In genomic region chr2:106208874-106209273, GRCh38 we compare ENCODE assay signal across 34 cellular contexts.
"Had no signal": no experiment of that assay in that cellular context is flagged by ENCODE, and none has a peak within 500 bp of the region (broad histone marks: within the 10 kb centered on the region; RNA-seq: fewer than 3 reads in every experiment).

No MANE protein-coding gene starts in this region.

- H3K27me3 Mint-ChIP-seq: activated CD4-positive, alpha-beta memory T cell treated with anti-CD3 and anti-CD28 coated beads for 36 hours; activated CD4-positive, alpha-beta T cell treated with anti-CD3 and anti-CD28 coated beads for 36 hours; activated CD8-positive, alpha-beta memory T cell treated with anti-CD3 and anti-CD28 coated beads, Interleukin-2, amount 10 ng/mL, durations not matched to agents 7 days and 5 days; activated naive CD4-positive, alpha-beta T cell treated with anti-CD3 and anti-CD28 coated beads, Interleukin-2, amount 50 U/mL, for 24 hours; activated naive CD8-positive, alpha-beta T cell treated with anti-CD3 and anti-CD28 coated beads for 36 hours; activated naive CD8-positive, alpha-beta T cell treated with anti-CD3 and anti-CD28 coated beads, Interleukin-2, amount 50 U/mL, for 24 hours; T-helper 17 cell had no signal

- ATAC-seq: activated CD4-positive, alpha-beta T cell treated with anti-CD3 and anti-CD28 coated beads for 36 hours; activated CD8-positive, alpha-beta memory T cell treated with anti-CD3 and anti-CD28 coated beads, Interleukin-2, amount 10 ng/mL, durations not matched to agents 7 days and 5 days; activated CD8-positive, alpha-beta T cell treated with anti-CD3 and anti-CD28 coated beads, Interleukin-2, amount 10 ng/mL, durations not matched to agents 7 days and 5 days; activated naive CD8-positive, alpha-beta T cell treated with anti-CD3 and anti-CD28 coated beads, Interleukin-2, amount 50 U/mL, for 24 hours; body of pancreas; effector memory CD8-positive, alpha-beta T cell; gastroesophageal sphincter; heart right ventricle; T-helper 17 cell had no signal

- H3K27ac Mint-ChIP-seq: activated CD4-positive, alpha-beta memory T cell treated with anti-CD3 and anti-CD28 coated beads for 36 hours; activated CD4-positive, alpha-beta T cell treated with anti-CD3 and anti-CD28 coated beads for 36 hours; activated CD8-positive, alpha-beta memory T cell treated with anti-CD3 and anti-CD28 coated beads, Interleukin-2, amount 10 ng/mL, durations not matched to agents 7 days and 5 days; activated CD8-positive, alpha-beta T cell treated with anti-CD3 and anti-CD28 coated beads, Interleukin-2, amount 10 ng/mL, durations not matched to agents 7 days and 5 days; activated naive CD4-positive, alpha-beta T cell treated with anti-CD3 and anti-CD28 coated beads for 36 hours; activated naive CD4-positive, alpha-beta T cell treated with anti-CD3 and anti-CD28 coated beads, Interleukin-2, amount 50 U/mL, for 24 hours; activated naive CD8-positive, alpha-beta T cell treated with anti-CD3 and anti-CD28 coated beads for 36 hours; activated naive CD8-positive, alpha-beta T cell treated with anti-CD3 and anti-CD28 coated beads, Interleukin-2, amount 50 U/mL, for 24 hours; activated T-helper 1 cell treated with anti-CD3 and anti-CD28 coated beads, Interleukin-12 subunit alpha, Interleukin-12 subunit beta, Interleukin-2, Interleukin-4 antibody, amounts not matched to agents 30 ng/mL and 10 ng/mL and 1 ng/mL, durations not matched to agents 14 hours and 24 hours and 36 hours; activated T-helper 2 cell treated with anti-CD3 and anti-CD28 coated beads, Interferon-gamma antibody, Interleukin-2, Interleukin-4, amounts not matched to agents 10 μg/mL and 5 μg/mL and 100 μg/mL, durations not matched to agents 14 hours and 24 hours and 36 hours; effector memory CD8-positive, alpha-beta T cell; T-helper 17 cell; T-helper 2 cell treated with Interferon-gamma antibody and Interleukin-4, amounts not matched to agents 5 μg/mL and 100 μg/mL, for 36 hours had no signal

- H3K4me3 Mint-ChIP-seq: activated CD4-positive, alpha-beta memory T cell treated with anti-CD3 and anti-CD28 coated beads for 36 hours; activated CD4-positive, alpha-beta T cell treated with anti-CD3 and anti-CD28 coated beads for 36 hours; activated CD4-positive, alpha-beta T cell treated with anti-CD3 and anti-CD28 coated beads, Interleukin-2, amount 10 ng/mL, durations not matched to agents 24 days and 14 days; activated CD8-positive, alpha-beta memory T cell treated with anti-CD3 and anti-CD28 coated beads, Interleukin-2, amount 10 ng/mL, durations not matched to agents 7 days and 5 days; activated CD8-positive, alpha-beta T cell treated with anti-CD3 and anti-CD28 coated beads, Interleukin-2, amount 10 ng/mL, durations not matched to agents 7 days and 5 days; activated naive CD4-positive, alpha-beta T cell treated with anti-CD3 and anti-CD28 coated beads for 36 hours; activated naive CD4-positive, alpha-beta T cell treated with anti-CD3 and anti-CD28 coated beads, Interleukin-2, amount 50 U/mL, for 24 hours; activated naive CD8-positive, alpha-beta T cell treated with anti-CD3 and anti-CD28 coated beads for 36 hours; activated naive CD8-positive, alpha-beta T cell treated with anti-CD3 and anti-CD28 coated beads, Interleukin-2, amount 50 U/mL, for 24 hours; activated T-helper 1 cell treated with anti-CD3 and anti-CD28 coated beads, Interleukin-12 subunit alpha, Interleukin-12 subunit beta, Interleukin-2, Interleukin-4 antibody, amounts not matched to agents 30 ng/mL and 10 ng/mL and 1 ng/mL, durations not matched to agents 14 hours and 24 hours and 36 hours; effector memory CD8-positive, alpha-beta T cell; T-helper 17 cell; T-helper 2 cell treated with Interferon-gamma antibody and Interleukin-4, amounts not matched to agents 5 μg/mL and 100 μg/mL, for 36 hours had no signal

- H3K4me1 ChIP-seq: adrenal gland, body of pancreas, esophagus squamous epithelium, gastroesophageal sphincter, heart right ventricle had no signal

- H3K9me3 Mint-ChIP-seq: activated naive CD4-positive, alpha-beta T cell treated with anti-CD3 and anti-CD28 coated beads, Interleukin-2, amount 50 U/mL, for 24 hours; effector memory CD8-positive, alpha-beta T cell had no signal

- H3K9me3 ChIP-seq: adrenal gland, body of pancreas, esophagus squamous epithelium, gastroesophageal sphincter had no signal

- H3K36me3 Mint-ChIP-seq: activated CD4-positive, alpha-beta memory T cell treated with anti-CD3 and anti-CD28 coated beads for 36 hours had no signal

- H3K4me1 Mint-ChIP-seq: activated CD4-positive, alpha-beta T cell treated with anti-CD3 and anti-CD28 coated beads, Interleukin-2, amount 10 ng/mL, durations not matched to agents 24 days and 14 days had no signal

- DNase-seq: activated CD4-positive, alpha-beta memory T cell treated with anti-CD3 and anti-CD28 coated beads for 36 hours; activated CD4-positive, alpha-beta T cell treated with anti-CD3 and anti-CD28 coated beads for 36 hours; activated CD4-positive, alpha-beta T cell treated with anti-CD3 and anti-CD28 coated beads, Interleukin-2, amount 10 ng/mL, durations not matched to agents 24 days and 14 days; activated CD4-positive, CD25-positive, alpha-beta regulatory T cell; activated CD4-positive, CD25-positive, alpha-beta regulatory T cell treated with anti-CD3 and anti-CD28 coated beads, Interleukin-2, amount 50 U/mL, for 72 hours; activated CD8-positive, alpha-beta memory T cell treated with anti-CD3 and anti-CD28 coated beads, Interleukin-2, amount 10 ng/mL, durations not matched to agents 7 days and 5 days; activated CD8-positive, alpha-beta memory T cell treated with anti-CD3 and anti-CD28 coated beads, Interleukin-2, amount 50 U/mL, for 4 hours; activated CD8-positive, alpha-beta T cell treated with anti-CD3 and anti-CD28 coated beads, Interleukin-2, amount 10 ng/mL, durations not matched to agents 7 days and 5 days; activated effector memory CD4-positive, alpha-beta T cell treated with anti-CD3 and anti-CD28 coated beads, Interleukin-2, amount 50 U/mL, for 16 hours; activated naive CD4-positive, alpha-beta T cell treated with anti-CD3 and anti-CD28 coated beads for 36 hours; activated naive CD8-positive, alpha-beta T cell treated with anti-CD3 and anti-CD28 coated beads for 36 hours; activated naive CD8-positive, alpha-beta T cell treated with anti-CD3 and anti-CD28 coated beads, Interleukin-2, amount 50 U/mL, for 24 hours; activated T-cell treated with anti-CD3 and anti-CD28 coated beads, Interleukin-2, amount 50 U/mL, for 1 hour; activated T-cell treated with anti-CD3 and anti-CD28 coated beads, Interleukin-2, amount 50 U/mL, for 48 hours; adrenal gland; amygdala; aorta; body of pancreas; caudate nucleus; cortex of kidney; dermis blood vessel endothelial cell; effector CD4-positive, alpha-beta T cell; effector memory CD8-positive, alpha-beta T cell; esophagus squamous epithelium; foreskin melanocyte; heart right ventricle; T-helper 1 cell; T-helper 17 cell; T1000 had no signal

- H3K27ac ChIP-seq: adrenal gland, body of pancreas, esophagus squamous epithelium, gastroesophageal sphincter, heart right ventricle had no signal

- H3K4me3 ChIP-seq: adrenal gland, body of pancreas, esophagus squamous epithelium, gastroesophageal sphincter, heart right ventricle had no signal

- H3K36me3 ChIP-seq: adrenal gland, esophagus squamous epithelium, gastroesophageal sphincter, heart right ventricle had no signal

- H3K27me3 ChIP-seq: adrenal gland, body of pancreas, esophagus squamous epithelium, gastroesophageal sphincter had no signal
